Comparison of ENCODE assay signal across 16 cellular contexts in genomic region chr7:76234282-76234584, GRCh38. TPM values are rescaled to one million over a fixed set of nuclear protein-coding genes. Genes with fewer than 3 reads are reported as not detected.
DNase-seq lines count a peak whose midpoint lies in the region; ATAC-seq and TF ChIP-seq lines count a peak whose summit lies in the region.
"Had no signal": no experiment of that assay in that cellular context is flagged by ENCODE, and none has a peak within 500 bp of the region (broad histone marks: within the 10 kb centered on the region; RNA-seq: fewer than 3 reads in every experiment).

No MANE protein-coding gene starts in this region.

- H3K27me3 ChIP-seq in WERI-Rb-1 (ENCODE audit: insufficient read depth, low read depth, severe bottlenecking) (no peaks in the 10 kb centered on the region), GM23248 (replicated peaks; ENCODE audit: insufficient read depth) (0 out of 2 replicates have a peak, but pooled peaks cover 6% of the 10 kb centered on the region)

- H3K4me3 Mint-ChIP-seq in activated naive CD4-positive, alpha-beta T cell treated with anti-CD3 and anti-CD28 coated beads, Interleukin-2, amount 10 ng/mL, durations not matched to agents 7 days and 5 days: peak overlapping the region; percentile 31
- no peak overlapping the region for H3K4me3 Mint-ChIP-seq in endothelial cell (ENCODE audit: unreplicated experiment)

- peaks cover 69% of the 10 kb centered on the region for H3K27me3 Mint-ChIP-seq in activated naive CD4-positive, alpha-beta T cell treated with anti-CD3 and anti-CD28 coated beads, Interleukin-2, amount 10 ng/mL, durations not matched to agents 7 days and 5 days
- H3K27me3 Mint-ChIP-seq in endothelial cell (ENCODE audit: unreplicated experiment): peaks cover 2% of the 10 kb centered on the region

- peak overlapping the region; percentile 89 for H3K27ac ChIP-seq in WERI-Rb-1
- H3K27ac ChIP-seq in GM23248: no peak overlapping the region
- H3K27ac ChIP-seq: esophagus squamous epithelium had no signal

- no peak overlapping the region for H2AFZ ChIP-seq in GM23248

- no peak for DNase-seq in activated naive CD4-positive, alpha-beta T cell treated with anti-CD3 and anti-CD28 coated beads, Interleukin-2, amount 10 ng/mL, durations not matched to agents 7 days and 5 days
- DNase-seq in activated naive CD4-positive, alpha-beta T cell (lab: John Stamatoyannopoulos, UW): no peak
- no peak for DNase-seq in WERI-Rb-1
- no peak for DNase-seq in endothelial cell (ENCODE audit: low spot score)
- peak; percentile 45 for DNase-seq in retina
- DNase-seq in NCI-H446 treated with DMSO at 0.1 percent for 48 hours (lab: John Stamatoyannopoulos, UW): no peak
- no peak for DNase-seq in GM23248
- DNase-seq: activated CD4-positive, alpha-beta T cell treated with anti-CD3 and anti-CD28 coated beads, Interleukin-2, amount 50 U/mL, for 48 hours; dorsolateral prefrontal cortex; esophagus squamous epithelium; kidney glomerular epithelial cell; NCI-H1694; NCI-H345; stimulated activated CD4-positive, alpha-beta T cell treated with anti-CD3 and anti-CD28 coated beads, Interleukin-2, amount 100 ng/mL, for 48 hours had no signal

- WGBS in GM23248 (ENCODE audit: low coverage in 1 of 2, low lambda C conversion rate in 2 of 2, missing lambda C conversion rate in 2 of 2), 2 experiments: 46% methylated on average over 4 of the region's 4 CpGs

- H3K9ac ChIP-seq in GM23248: no peak overlapping the region

- no peaks in the 10 kb centered on the region for H3K36me3 Mint-ChIP-seq in activated naive CD4-positive, alpha-beta T cell treated with anti-CD3 and anti-CD28 coated beads, Interleukin-2, amount 10 ng/mL, durations not matched to agents 7 days and 5 days
- no peaks in the 10 kb centered on the region for H3K36me3 Mint-ChIP-seq in endothelial cell (ENCODE audit: low read depth, unreplicated experiment)

- H3K4me3 ChIP-seq in WERI-Rb-1 (ENCODE audit: low read depth, low read length): peak overlapping the region; percentile 38
- H3K4me3 ChIP-seq in GM23248: no peak overlapping the region

- H3F3A ChIP-seq in GM23248 (ENCODE audit: insufficient read depth): no peaks in the 10 kb centered on the region

- no peak overlapping the region for H3K4me2 ChIP-seq in GM23248 (ENCODE audit: unreplicated experiment)

- peaks cover 14% of the 10 kb centered on the region for H3K36me3 ChIP-seq in WERI-Rb-1
- no peaks in the 10 kb centered on the region for H3K36me3 ChIP-seq in GM23248 (ENCODE audit: low read depth)
- H3K36me3 ChIP-seq: esophagus squamous epithelium had no signal

- in situ Hi-C loops in GM23248 (cut with MboI): no loop called here

- no peaks in the 10 kb centered on the region for H3K4me1 ChIP-seq in GM23248 (ENCODE audit: insufficient read depth)

- no peaks in the 10 kb centered on the region for H3K9me3 Mint-ChIP-seq in activated naive CD4-positive, alpha-beta T cell treated with anti-CD3 and anti-CD28 coated beads, Interleukin-2, amount 10 ng/mL, durations not matched to agents 7 days and 5 days
- H3K9me3 Mint-ChIP-seq in endothelial cell (ENCODE audit: unreplicated experiment): no peaks in the 10 kb centered on the region

- no peaks in the 10 kb centered on the region for H3K9me3 ChIP-seq in WERI-Rb-1 (ENCODE audit: severe bottlenecking)
- no peaks in the 10 kb centered on the region for H3K9me3 ChIP-seq in GM23248 (ENCODE audit: low read depth)
- H3K9me3 ChIP-seq: esophagus squamous epithelium had no signal

- H3K79me2 ChIP-seq in GM23248 (ENCODE audit: insufficient read depth): no peaks in the 10 kb centered on the region

- no peaks in the 10 kb centered on the region for H3K9me2 ChIP-seq in GM23248 (ENCODE audit: insufficient read depth)

- peaks cover 7% of the 10 kb centered on the region for H3K4me1 Mint-ChIP-seq in activated naive CD4-positive, alpha-beta T cell treated with anti-CD3 and anti-CD28 coated beads, Interleukin-2, amount 10 ng/mL, durations not matched to agents 7 days and 5 days
- peaks cover 11% of the 10 kb centered on the region for H3K4me1 Mint-ChIP-seq in endothelial cell (ENCODE audit: unreplicated experiment)

- CTCF ChIA-PET in activated naive CD4-positive, alpha-beta T cell treated with anti-CD3 and anti-CD28 coated beads, Interleukin-2, amount 10 ng/mL, durations not matched to agents 7 days and 5 days (lab: Charles Lee): interaction anchor here (1.1 kb wide), 1 partner anchor 56 kb away, joined by 3 read pairs; no protein-coding TSS in a partner anchor

- no peak for ATAC-seq in GM21515 (IDR thresholded peaks at IDR 0.05; ENCODE audit: unreplicated experiment)

- no peak for TF ChIP-seq CTCF in WERI-Rb-1 (IDR thresholded peaks at IDR 0.05; ENCODE audit: low read depth, low read length)
- TF ChIP-seq CTCF in endothelial cell (IDR thresholded peaks at IDR 0.05; ENCODE audit: unreplicated experiment): no peak

- H3K27ac Mint-ChIP-seq in activated naive CD4-positive, alpha-beta T cell treated with anti-CD3 and anti-CD28 coated beads, Interleukin-2, amount 10 ng/mL, durations not matched to agents 7 days and 5 days: no peak overlapping the region
- H3K27ac Mint-ChIP-seq in endothelial cell (ENCODE audit: unreplicated experiment): peak overlapping the region; percentile 45

- no peaks in the 10 kb centered on the region for H4K20me1 ChIP-seq in GM23248 (ENCODE audit: insufficient read depth)

RNA-seq across cellular contexts. Expression of gene SRRM3, which starts 32.5 kb away (rescaled TPM):
- 27.1 TPM for total RNA-seq in endothelial cell (ENCODE audit: unreplicated experiment)
- total RNA-seq in GM23248 (2014; rRNA removed; shearing (Covaris generic)): 0.65 TPM in 1 of 2 replicates, not detected in the other
- polyA plus RNA-seq in GM23248 (2016; fragmentation: Nextera tagmentation; extraction: Ambion mirVana): 0.39 and 0.91 TPM in 2 replicates
- total RNA-seq: T-helper 1 cell treated with Interleukin-12 subunit alpha and Interleukin-12 subunit beta and Interleukin-4 antibody, amounts not matched to agents 30 ng/mL and 1 ng/mL, for 36 hours had no signal

Comparison
In these comparisons a context has a peak if more than half of its experiments do, and no peak if none do; other contexts are left out.
1. RNA of gene SRRM3, which starts 32.5 kb away (total RNA-seq): 27.1 TPM in endothelial cell (single experiment); 0.65 TPM in GM23248; every median in the first group is over 10 times any median in the second.